Comparison of ENCODE assay signal across 20 cellular contexts in genomic region chr2:238257786-238258700, GRCh38. TPM values are rescaled to one million over a fixed set of nuclear protein-coding genes. Genes with fewer than 3 reads are reported as not detected.
DNase-seq lines count a peak whose midpoint lies in the region; ATAC-seq and TF ChIP-seq lines count a peak whose summit lies in the region.
"Had no signal": no experiment of that assay in that cellular context is flagged by ENCODE, and none has a peak within 500 bp of the region (broad histone marks: within the 10 kb centered on the region; RNA-seq: fewer than 3 reads in every experiment).

No MANE protein-coding gene starts in this region.

- H3K4me3 ChIP-seq in left ventricle myocardium inferior (no peak overlapping the region), WERI-Rb-1 (ENCODE audit: low read depth, low read length) (no peak overlapping the region)
- H3K4me3 ChIP-seq: SK-N-MC had no signal

- DNase-seq in left ventricle myocardium superior (peak; percentile 12), left ventricle myocardium inferior (no peak), WERI-Rb-1 (peak; percentile 57), nephron progenitor cell (peak; percentile 1), DMS 273 treated with DMSO at 0.1 percent for 48 hours (lab: John Stamatoyannopoulos, UW) (no peak), HK-2 (ENCODE audit: unreplicated experiment) (no peak)
- DNase-seq: DMS79 treated with DMSO at 0.1 percent for 48 hours, H7, KBM-7, NCI-H1092 treated with DMSO at 0.1 percent for 48 hours, NCI-H1436 treated with DMSO at 0.1 percent for 48 hours, NCI-H2029 treated with DMSO at 0.1 percent for 48 hours, NCI-H226, NCI-H524, OCI-M1, SHP77 treated with DMSO at 0.1 percent for 48 hours, SW 1271 had no signal

- peaks cover 39% of the 10 kb centered on the region for H3K4me1 Mint-ChIP-seq in nephron progenitor cell

- H3K27ac ChIP-seq in left ventricle myocardium inferior (replicated peaks): no peak overlapping the region
- peak overlapping the region; percentile 6; the same call in 1 of the 2 replicates for H3K27ac ChIP-seq in WERI-Rb-1
- H3K27ac ChIP-seq: HL-60, SK-N-MC had no signal

- ATAC-seq in left ventricle myocardium superior: no peak
- no peak for ATAC-seq in HG03432 (IDR thresholded peaks at IDR 0.05; ENCODE audit: unreplicated experiment)

- intact Hi-C loops in left ventricle myocardium superior (cut with micrococcal nuclease) (no loop called here), left ventricle myocardium inferior (cut with micrococcal nuclease) (no loop called here)

- no peaks in the 10 kb centered on the region for H3K9me3 Mint-ChIP-seq in nephron progenitor cell

- H3K36me3 ChIP-seq in left ventricle myocardium inferior: peaks cover 71% of the 10 kb centered on the region
- peaks cover 32% of the 10 kb centered on the region for H3K36me3 ChIP-seq in WERI-Rb-1

- H3K9me3 ChIP-seq in left ventricle myocardium inferior (replicated peaks) (no peaks in the 10 kb centered on the region), WERI-Rb-1 (ENCODE audit: severe bottlenecking) (no peaks in the 10 kb centered on the region)

- no peaks in the 10 kb centered on the region for H3K27me3 ChIP-seq in left ventricle myocardium inferior (ENCODE audit: low read depth)
- no peaks in the 10 kb centered on the region for H3K27me3 ChIP-seq in WERI-Rb-1 (ENCODE audit: insufficient read depth, low read depth, severe bottlenecking)

- TF ChIP-seq CTCF in left ventricle myocardium inferior (IDR thresholded peaks at IDR 0.05; ENCODE audit: borderline replicate concordance) (no peak), WERI-Rb-1 (IDR thresholded peaks at IDR 0.05; ENCODE audit: low read depth, low read length) (no peak), nephron progenitor cell (IDR thresholded peaks at IDR 0.05) (no peak)

- no peak overlapping the region for H3K4me3 Mint-ChIP-seq in nephron progenitor cell

- H3K27me3 Mint-ChIP-seq in nephron progenitor cell (ENCODE audit: low read depth, poor library complexity): no peaks in the 10 kb centered on the region

- no peak overlapping the region for H3K27ac Mint-ChIP-seq in nephron progenitor cell

- H3K4me1 ChIP-seq in left ventricle myocardium inferior: peaks cover 31% of the 10 kb centered on the region

- H3K36me3 Mint-ChIP-seq in nephron progenitor cell (ENCODE audit: low read depth): peaks cover 13% of the 10 kb centered on the region

RNA-seq across cellular contexts. Expression of gene HES6, which starts 18.2 kb away (rescaled TPM):
- 2.7 TPM for total RNA-seq in left ventricle myocardium superior
- total RNA-seq in left ventricle myocardium inferior: 2.7 TPM

RNA-seq across cellular contexts. Expression of gene PER2, which starts 30.4 kb away (rescaled TPM):
- 4.5 TPM for total RNA-seq in left ventricle myocardium superior
- 3.4 TPM for total RNA-seq in left ventricle myocardium inferior

RNA-seq across cellular contexts. Expression of gene ILKAP, which starts 54.5 kb away (rescaled TPM):
- total RNA-seq in left ventricle myocardium superior: 26.7 TPM
- 26.5 TPM for total RNA-seq in left ventricle myocardium inferior

Comparison
In these comparisons a context has a peak if more than half of its experiments do, and no peak if none do; other contexts are left out.
1. DNase-seq: peak in left ventricle myocardium superior (single experiment), WERI-Rb-1 (single experiment) and nephron progenitor cell (single experiment); none in left ventricle myocardium inferior (single experiment), DMS 273 treated with DMSO at 0.1 percent for 48 hours (single experiment) and HK-2 (single experiment).